In the genomic region with DNA sequence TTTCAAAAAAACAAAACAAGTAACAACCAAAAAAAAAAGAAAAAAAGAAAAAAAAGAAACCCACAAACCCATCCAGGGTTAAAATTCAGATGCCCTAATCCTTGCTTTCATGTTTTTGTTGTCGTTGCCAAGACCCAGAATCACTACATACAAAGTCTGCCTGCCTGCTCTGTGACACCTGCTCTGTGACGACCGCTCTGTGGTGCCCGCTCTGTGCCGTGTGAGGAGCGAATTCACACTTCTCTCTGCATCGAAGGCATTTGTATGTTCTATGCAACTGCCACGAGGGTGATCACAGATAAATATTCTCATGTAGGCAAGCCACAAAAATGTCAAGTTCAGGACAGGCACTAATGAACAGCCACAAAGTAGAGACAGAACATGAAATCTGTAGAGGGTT, we compare ENCODE assay signal across 8 cellular contexts.
DNase-seq lines count a peak whose midpoint lies in the region; ATAC-seq and TF ChIP-seq lines count a peak whose summit lies in the region.

No MANE protein-coding gene starts in this region.

- H3K18ac ChIP-seq in H9 (ENCODE audit: insufficient read length, low read depth, low read length): no peak overlapping the region

- no peak overlapping the region for H3K4me3 Mint-ChIP-seq in H9
- peak overlapping the region; percentile 47 for H3K4me3 Mint-ChIP-seq in activated T-helper 17 cell treated with anti-CD3 and anti-CD28 coated beads, Interleukin-2, amount 50 U/mL, for 72 hours
- no peak overlapping the region for H3K4me3 Mint-ChIP-seq in progenitor cell of endocrine pancreas (ENCODE audit: low read depth)

- no peak overlapping the region for H3K14ac ChIP-seq in H9 (ENCODE audit: insufficient read depth, low read length)

- H2AFZ ChIP-seq in H9 (ENCODE audit: low read length): no peak overlapping the region

- H3K9ac ChIP-seq in H9 (ENCODE audit: extremely low read depth, insufficient read length, low read length): no peak overlapping the region

- no peak overlapping the region for H2BK12ac ChIP-seq in H9 (ENCODE audit: insufficient read length, low read depth, low read length)

- no peak overlapping the region for H2AK5ac ChIP-seq in H9 (ENCODE audit: insufficient read length, low read length)

- H3K27ac Mint-ChIP-seq in H9 (peak overlapping the region in 2 of 3 experiments; percentile 31 to 65; a peak in 3 of 7 replicates), progenitor cell of endocrine pancreas (peak overlapping the region; percentile 78)
- peak overlapping the region; percentile 94 for H3K27ac Mint-ChIP-seq in activated T-helper 17 cell treated with anti-CD3 and anti-CD28 coated beads, Interleukin-2, amount 50 U/mL, for 72 hours

- no peak overlapping the region for H3K23ac ChIP-seq in H9 (ENCODE audit: insufficient read length, low read depth, low read length)

- H4K20me1 ChIP-seq in H9 (ENCODE audit: control insufficient read depth, insufficient read depth, insufficient read length): no peaks in the 10 kb centered on the region

- H3K4me1 Mint-ChIP-seq in H9 (no peaks in the 10 kb centered on the region), progenitor cell of endocrine pancreas (ENCODE audit: low read depth) (no peaks in the 10 kb centered on the region)
- H3K4me1 Mint-ChIP-seq in activated T-helper 17 cell treated with anti-CD3 and anti-CD28 coated beads, Interleukin-2, amount 50 U/mL, for 72 hours: peaks cover 20% of the 10 kb centered on the region

- H3K4me1 ChIP-seq in H9 (ENCODE audit: insufficient read depth, low read length): no peaks in the 10 kb centered on the region

- H3K79me2 ChIP-seq in H9 (ENCODE audit: insufficient read depth, low read length): no peaks in the 10 kb centered on the region; the same call in 1 of the 2 replicates

- H3K36me3 Mint-ChIP-seq in H9 (ENCODE audit: insufficient read depth in 1 of 3, low read depth in 3 of 3): peaks cover 43 to 71% (median 68%) of the 10 kb centered on the region in 3 experiments
- peaks cover 53% of the 10 kb centered on the region for H3K36me3 Mint-ChIP-seq in activated T-helper 17 cell treated with anti-CD3 and anti-CD28 coated beads, Interleukin-2, amount 50 U/mL, for 72 hours (ENCODE audit: low read depth)
- H3K36me3 Mint-ChIP-seq in progenitor cell of endocrine pancreas (ENCODE audit: insufficient read depth): peaks cover 48% of the 10 kb centered on the region

- H3K23me2 ChIP-seq in H9 (ENCODE audit: insufficient read length, low read depth, low read length, poor library complexity, severe bottlenecking): no peaks in the 10 kb centered on the region

- no peaks in the 10 kb centered on the region for H3K27me3 Mint-ChIP-seq in H9 (ENCODE audit: low read depth)
- H3K27me3 Mint-ChIP-seq in activated T-helper 17 cell treated with anti-CD3 and anti-CD28 coated beads, Interleukin-2, amount 50 U/mL, for 72 hours: no peaks in the 10 kb centered on the region
- no peaks in the 10 kb centered on the region for H3K27me3 Mint-ChIP-seq in progenitor cell of endocrine pancreas

- no peak overlapping the region for H3K4ac ChIP-seq in H9 (ENCODE audit: low read depth, low read length)

- no peaks in the 10 kb centered on the region for H3K27me3 ChIP-seq in H9 (ENCODE audit: insufficient read depth, low read length)

- no peak overlapping the region for H4K91ac ChIP-seq in H9 (ENCODE audit: insufficient read length, low read depth, low read length)

- no peak for DNase-seq in H9
- DNase-seq in progenitor cell of endocrine pancreas (ENCODE audit: low spot score, unreplicated experiment): no peak
- no peak for DNase-seq in DMS153 (lab: John Stamatoyannopoulos, UW)
- no peak for DNase-seq in Kasumi-1 (lab: John Stamatoyannopoulos, UW)
- no peak for DNase-seq in stimulated activated CD4-positive, alpha-beta T cell treated with anti-CD3 and anti-CD28 coated beads, Interleukin-15, amount 100 ng/mL, for 24 hours

- H3K9me3 Mint-ChIP-seq in H9 (peaks cover 8% of the 10 kb centered on the region in 2 experiments), progenitor cell of endocrine pancreas (ENCODE audit: low read depth) (no peaks in the 10 kb centered on the region)
- H3K9me3 Mint-ChIP-seq in activated T-helper 17 cell treated with anti-CD3 and anti-CD28 coated beads, Interleukin-2, amount 50 U/mL, for 72 hours: no peaks in the 10 kb centered on the region

- H3T11ph ChIP-seq in H9 (ENCODE audit: low read length): no peak overlapping the region

- H2BK5ac ChIP-seq in H9 (ENCODE audit: insufficient read length, low read length): no peak overlapping the region

- no peak overlapping the region for H2BK15ac ChIP-seq in H9 (ENCODE audit: low read depth, low read length)

- no peak overlapping the region for H3K4me2 ChIP-seq in H9 (ENCODE audit: insufficient read depth, insufficient read length, low read length)

- no peak for TF ChIP-seq CTCF in H9 (conservative IDR thresholded peaks at IDR 0.05)
- TF ChIP-seq CTCF in progenitor cell of endocrine pancreas (IDR thresholded peaks at IDR 0.05; ENCODE audit: unreplicated experiment): no peak

- H3K56ac ChIP-seq in H9 (ENCODE audit: insufficient read length, low read depth, low read length): no peak overlapping the region

- no CpG with 5 or more reads among the region's 8 CpGs for WGBS in H9 (ENCODE audit: extremely low coverage, insufficient read length, low lambda C conversion rate)

- no peak overlapping the region for H3K27ac ChIP-seq in H9 (ENCODE audit: insufficient read length, low read depth, low read length)

- H2BK120ac ChIP-seq in H9 (ENCODE audit: low read depth, low read length, poor library complexity, severe bottlenecking): no peak overlapping the region

- no peaks in the 10 kb centered on the region for H3K9me3 ChIP-seq in H9 (ENCODE audit: control insufficient read depth, low read depth, low read length)

- no peak overlapping the region for H4K8ac ChIP-seq in H9 (replicated peaks; ENCODE audit: insufficient read length, low read depth, low read length)

- peak; percentile 61 for ATAC-seq in GM18498 (IDR thresholded peaks at IDR 0.05; ENCODE audit: unreplicated experiment)
- ATAC-seq in activated T-helper 17 cell treated with anti-CD3 and anti-CD28 coated beads, Interleukin-2, amount 50 U/mL, for 72 hours (replicated peaks): peak; percentile 10
- no peak for ATAC-seq in GM18858 (IDR thresholded peaks at IDR 0.05; ENCODE audit: unreplicated experiment)

- no peak overlapping the region for H4K5ac ChIP-seq in H9 (ENCODE audit: insufficient read length, low read depth, low read length)

- H2BK20ac ChIP-seq in H9 (ENCODE audit: low read depth, low read length, poor library complexity, severe bottlenecking): no peak overlapping the region

- no peaks in the 10 kb centered on the region for H3K79me1 ChIP-seq in H9 (ENCODE audit: insufficient read depth, low read depth, low read length, poor library complexity, severe bottlenecking)
